In the genomic region with DNA sequence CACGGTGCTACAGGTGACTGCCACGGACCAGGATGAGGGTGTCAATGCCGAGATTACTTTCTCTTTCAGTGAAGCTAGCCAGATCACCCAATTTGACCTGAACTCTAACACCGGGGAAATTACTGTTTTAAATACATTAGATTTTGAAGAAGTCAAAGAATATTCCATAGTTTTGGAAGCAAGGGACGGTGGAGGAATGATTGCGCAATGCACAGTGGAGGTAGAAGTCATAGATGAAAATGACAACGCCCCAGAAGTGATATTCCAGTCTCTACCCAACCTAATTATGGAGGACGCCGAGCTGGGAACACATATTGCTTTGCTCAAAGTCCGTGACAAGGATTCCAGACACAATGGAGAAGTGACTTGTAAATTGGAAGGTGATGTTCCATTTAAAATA, we compare ENCODE assay signal across 2 cellular contexts.
TF ChIP-seq lines count a peak whose summit lies in the region.

No MANE protein-coding gene starts in this region.

TF ChIP-seq in GM23338, 12 proteins besides CTCF, POLR2A, EP300 and RAD21 (continued from another document):
- no peak for TF ChIP-seq CREB1 (CRISPR knock-in tag; IDR thresholded peaks at IDR 0.05; ENCODE audit: low read depth)
- TF ChIP-seq, protein P1, sequence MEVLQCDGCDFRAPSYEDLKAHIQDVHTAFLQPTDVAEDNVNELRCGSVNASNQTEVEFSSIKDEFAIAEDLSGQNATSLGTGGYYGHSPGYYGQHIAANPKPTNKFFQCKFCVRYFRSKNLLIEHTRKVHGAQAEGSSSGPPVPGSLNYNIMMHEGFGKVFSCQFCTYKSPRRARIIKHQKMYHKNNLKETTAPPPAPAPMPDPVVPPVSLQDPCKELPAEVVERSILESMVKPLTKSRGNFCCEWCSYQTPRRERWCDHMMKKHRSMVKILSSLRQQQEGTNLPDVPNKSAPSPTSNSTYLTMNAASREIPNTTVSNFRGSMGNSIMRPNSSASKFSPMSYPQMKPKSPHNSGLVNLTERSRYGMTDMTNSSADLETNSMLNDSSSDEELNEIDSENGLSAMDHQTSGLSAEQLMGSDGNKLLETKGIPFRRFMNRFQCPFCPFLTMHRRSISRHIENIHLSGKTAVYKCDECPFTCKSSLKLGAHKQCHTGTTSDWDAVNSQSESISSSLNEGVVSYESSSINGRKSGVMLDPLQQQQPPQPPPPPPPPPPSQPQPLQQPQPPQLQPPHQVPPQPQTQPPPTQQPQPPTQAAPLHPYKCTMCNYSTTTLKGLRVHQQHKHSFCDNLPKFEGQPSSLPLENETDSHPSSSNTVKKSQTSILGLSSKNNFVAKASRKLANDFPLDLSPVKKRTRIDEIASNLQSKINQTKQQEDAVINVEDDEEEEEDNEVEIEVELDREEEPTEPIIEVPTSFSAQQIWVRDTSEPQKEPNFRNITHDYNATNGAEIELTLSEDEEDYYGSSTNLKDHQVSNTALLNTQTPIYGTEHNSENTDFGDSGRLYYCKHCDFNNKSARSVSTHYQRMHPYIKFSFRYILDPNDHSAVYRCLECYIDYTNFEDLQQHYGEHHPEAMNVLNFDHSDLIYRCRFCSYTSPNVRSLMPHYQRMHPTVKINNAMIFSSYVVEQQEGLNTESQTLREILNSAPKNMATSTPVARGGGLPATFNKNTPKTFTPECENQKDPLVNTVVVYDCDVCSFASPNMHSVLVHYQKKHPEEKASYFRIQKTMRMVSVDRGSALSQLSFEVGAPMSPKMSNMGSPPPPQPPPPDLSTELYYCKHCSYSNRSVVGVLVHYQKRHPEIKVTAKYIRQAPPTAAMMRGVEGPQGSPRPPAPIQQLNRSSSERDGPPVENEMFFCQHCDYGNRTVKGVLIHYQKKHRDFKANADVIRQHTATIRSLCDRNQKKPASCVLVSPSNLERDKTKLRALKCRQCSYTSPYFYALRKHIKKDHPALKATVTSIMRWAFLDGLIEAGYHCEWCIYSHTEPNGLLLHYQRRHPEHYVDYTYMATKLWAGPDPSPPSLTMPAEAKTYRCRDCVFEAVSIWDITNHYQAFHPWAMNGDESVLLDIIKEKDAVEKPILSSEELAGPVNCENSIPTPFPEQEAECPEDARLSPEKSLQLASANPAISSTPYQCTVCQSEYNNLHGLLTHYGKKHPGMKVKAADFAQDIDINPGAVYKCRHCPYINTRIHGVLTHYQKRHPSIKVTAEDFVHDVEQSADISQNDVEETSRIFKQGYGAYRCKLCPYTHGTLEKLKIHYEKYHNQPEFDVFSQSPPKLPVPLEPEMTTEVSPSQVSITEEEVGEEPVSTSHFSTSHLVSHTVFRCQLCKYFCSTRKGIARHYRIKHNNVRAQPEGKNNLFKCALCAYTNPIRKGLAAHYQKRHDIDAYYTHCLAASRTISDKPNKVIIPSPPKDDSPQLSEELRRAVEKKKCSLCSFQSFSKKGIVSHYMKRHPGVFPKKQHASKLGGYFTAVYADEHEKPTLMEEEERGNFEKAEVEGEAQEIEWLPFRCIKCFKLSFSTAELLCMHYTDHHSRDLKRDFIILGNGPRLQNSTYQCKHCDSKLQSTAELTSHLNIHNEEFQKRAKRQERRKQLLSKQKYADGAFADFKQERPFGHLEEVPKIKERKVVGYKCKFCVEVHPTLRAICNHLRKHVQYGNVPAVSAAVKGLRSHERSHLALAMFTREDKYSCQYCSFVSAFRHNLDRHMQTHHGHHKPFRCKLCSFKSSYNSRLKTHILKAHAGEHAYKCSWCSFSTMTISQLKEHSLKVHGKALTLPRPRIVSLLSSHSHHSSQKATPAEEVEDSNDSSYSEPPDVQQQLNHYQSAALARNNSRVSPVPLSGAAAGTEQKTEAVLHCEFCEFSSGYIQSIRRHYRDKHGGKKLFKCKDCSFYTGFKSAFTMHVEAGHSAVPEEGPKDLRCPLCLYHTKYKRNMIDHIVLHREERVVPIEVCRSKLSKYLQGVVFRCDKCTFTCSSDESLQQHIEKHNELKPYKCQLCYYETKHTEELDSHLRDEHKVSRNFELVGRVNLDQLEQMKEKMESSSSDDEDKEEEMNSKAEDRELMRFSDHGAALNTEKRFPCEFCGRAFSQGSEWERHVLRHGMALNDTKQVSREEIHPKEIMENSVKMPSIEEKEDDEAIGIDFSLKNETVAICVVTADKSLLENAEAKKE (CRISPR knock-in tag; IDR thresholded peaks at IDR 0.05): no peak

TF ChIP-seq in liver, 16 proteins besides CTCF, POLR2A, EP300 and RAD21 (continued from another document):
- TF ChIP-seq, protein P2, sequence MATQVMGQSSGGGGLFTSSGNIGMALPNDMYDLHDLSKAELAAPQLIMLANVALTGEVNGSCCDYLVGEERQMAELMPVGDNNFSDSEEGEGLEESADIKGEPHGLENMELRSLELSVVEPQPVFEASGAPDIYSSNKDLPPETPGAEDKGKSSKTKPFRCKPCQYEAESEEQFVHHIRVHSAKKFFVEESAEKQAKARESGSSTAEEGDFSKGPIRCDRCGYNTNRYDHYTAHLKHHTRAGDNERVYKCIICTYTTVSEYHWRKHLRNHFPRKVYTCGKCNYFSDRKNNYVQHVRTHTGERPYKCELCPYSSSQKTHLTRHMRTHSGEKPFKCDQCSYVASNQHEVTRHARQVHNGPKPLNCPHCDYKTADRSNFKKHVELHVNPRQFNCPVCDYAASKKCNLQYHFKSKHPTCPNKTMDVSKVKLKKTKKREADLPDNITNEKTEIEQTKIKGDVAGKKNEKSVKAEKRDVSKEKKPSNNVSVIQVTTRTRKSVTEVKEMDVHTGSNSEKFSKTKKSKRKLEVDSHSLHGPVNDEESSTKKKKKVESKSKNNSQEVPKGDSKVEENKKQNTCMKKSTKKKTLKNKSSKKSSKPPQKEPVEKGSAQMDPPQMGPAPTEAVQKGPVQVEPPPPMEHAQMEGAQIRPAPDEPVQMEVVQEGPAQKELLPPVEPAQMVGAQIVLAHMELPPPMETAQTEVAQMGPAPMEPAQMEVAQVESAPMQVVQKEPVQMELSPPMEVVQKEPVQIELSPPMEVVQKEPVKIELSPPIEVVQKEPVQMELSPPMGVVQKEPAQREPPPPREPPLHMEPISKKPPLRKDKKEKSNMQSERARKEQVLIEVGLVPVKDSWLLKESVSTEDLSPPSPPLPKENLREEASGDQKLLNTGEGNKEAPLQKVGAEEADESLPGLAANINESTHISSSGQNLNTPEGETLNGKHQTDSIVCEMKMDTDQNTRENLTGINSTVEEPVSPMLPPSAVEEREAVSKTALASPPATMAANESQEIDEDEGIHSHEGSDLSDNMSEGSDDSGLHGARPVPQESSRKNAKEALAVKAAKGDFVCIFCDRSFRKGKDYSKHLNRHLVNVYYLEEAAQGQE (IDR thresholded peaks at IDR 0.05): no peak
- TF ChIP-seq, protein P3, sequence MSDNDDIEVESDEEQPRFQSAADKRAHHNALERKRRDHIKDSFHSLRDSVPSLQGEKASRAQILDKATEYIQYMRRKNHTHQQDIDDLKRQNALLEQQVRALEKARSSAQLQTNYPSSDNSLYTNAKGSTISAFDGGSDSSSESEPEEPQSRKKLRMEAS (IDR thresholded peaks at IDR 0.05): no peak
- TF ChIP-seq FOXA2 (IDR thresholded peaks at IDR 0.05) (no peak), FOXA1 (IDR thresholded peaks at IDR 0.05) (no peak)
